8 cellular contexts compared by ENCODE assay signal in the genomic region with DNA sequence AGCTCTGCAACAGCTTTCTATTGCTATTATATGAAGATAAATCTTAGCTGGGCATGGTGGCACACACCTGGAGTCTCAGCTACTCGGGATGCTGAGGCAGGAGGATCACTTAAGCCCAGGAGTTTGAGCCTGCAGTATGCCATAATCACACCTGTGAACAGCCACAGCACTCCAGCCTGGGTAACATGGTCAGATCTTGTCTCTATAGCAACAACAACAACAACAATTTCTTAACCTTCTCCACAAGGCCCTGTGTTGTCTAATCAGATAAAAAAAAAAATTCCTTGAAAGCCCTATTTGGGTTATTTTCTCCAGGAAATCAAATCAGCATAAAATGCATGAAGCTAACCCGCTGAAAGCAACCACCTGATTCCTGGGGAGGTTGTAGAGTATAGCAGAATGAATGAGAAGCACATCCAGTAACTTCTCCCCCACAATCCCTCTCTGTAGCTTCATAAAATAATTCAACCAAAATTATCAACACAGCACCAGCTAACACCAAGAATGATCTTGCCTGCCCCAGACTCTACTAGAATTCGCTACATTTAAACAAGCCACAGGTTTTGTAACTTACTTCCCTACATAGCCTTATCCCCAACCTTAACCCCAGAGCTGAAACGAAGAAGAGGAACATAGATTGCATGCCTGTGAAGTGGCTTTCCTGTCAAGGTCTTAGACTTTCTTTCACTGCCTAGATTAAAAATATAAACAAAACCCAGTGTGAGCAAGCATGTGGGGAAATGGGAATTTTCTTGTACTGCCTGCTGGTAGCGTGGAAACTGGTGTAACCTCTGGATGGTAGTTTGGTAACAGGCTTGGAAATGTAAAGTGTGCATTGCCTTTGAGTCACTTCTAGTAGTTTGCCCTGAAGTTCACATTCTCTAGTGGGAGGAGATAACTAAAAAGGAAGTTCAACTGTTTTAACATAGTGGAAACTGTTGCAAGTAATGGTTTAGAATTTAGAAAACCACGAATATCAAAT. TPM values are rescaled to one million over a fixed set of nuclear protein-coding genes. Genes with fewer than 3 reads are reported as not detected.
DNase-seq lines count a peak whose midpoint lies in the region; ATAC-seq, FAIRE-seq and TF ChIP-seq lines count a peak whose summit lies in the region.

No MANE protein-coding gene starts in this region.

- peak overlapping the region; percentile 42 to 67 (median 55) for H3K27ac ChIP-seq in upper lobe of left lung

- peaks cover 2% of the 10 kb centered on the region for H3K36me3 Mint-ChIP-seq in central memory CD8-positive, alpha-beta T cell (ENCODE audit: insufficient read depth)

- no peak overlapping the region for H3K4me3 Mint-ChIP-seq in central memory CD8-positive, alpha-beta T cell

- peaks cover 7% of the 10 kb centered on the region for H3K4me1 Mint-ChIP-seq in central memory CD8-positive, alpha-beta T cell

- no peaks in the 10 kb centered on the region for H3K36me3 ChIP-seq in upper lobe of left lung

- no peaks in the 10 kb centered on the region for H3K27me3 ChIP-seq in upper lobe of left lung

- DNase-seq in EH (ENCODE audit: low read depth) (peak; percentile 27), KBM-7 (peak; percentile 87), upper lobe of left lung (no peak), HK-2 (ENCODE audit: unreplicated experiment) (no peak), RCC 7860 (ENCODE audit: low spot score) (no peak), HTR-8/SVneo (ENCODE audit: insufficient read length, low spot score) (no peak)
- no peak for DNase-seq in central memory CD8-positive, alpha-beta T cell (ENCODE audit: low spot score in 2 of 2)

- no peaks in the 10 kb centered on the region for H3K9me3 Mint-ChIP-seq in central memory CD8-positive, alpha-beta T cell

- H3K4me1 ChIP-seq in upper lobe of left lung, result peaks cover 0 to 3% (median 1%) of the 10 kb centered on the region in 4 donors

- no peak overlapping the region for H3K4me3 ChIP-seq in upper lobe of left lung

- FAIRE-seq in RCC 7860 (lab: Jason Lieb, UNC) (no peak), HTR-8/SVneo (lab: Jason Lieb, UNC) (no peak)

- no peaks in the 10 kb centered on the region for H3K9me3 ChIP-seq in upper lobe of left lung

- H3K27me3 Mint-ChIP-seq in central memory CD8-positive, alpha-beta T cell, result peaks cover 2% of the 10 kb centered on the region

- peak overlapping the region; percentile 7 for H3K27ac Mint-ChIP-seq in central memory CD8-positive, alpha-beta T cell (ENCODE audit: low read depth)

- no peak for TF ChIP-seq POLR2A in upper lobe of left lung (IDR thresholded peaks at IDR 0.05)

- peak; percentile 60 for ATAC-seq in GM21515 (IDR thresholded peaks at IDR 0.05; ENCODE audit: unreplicated experiment)
- ATAC-seq in central memory CD8-positive, alpha-beta T cell (replicated peaks; ENCODE audit: extremely low read depth, poor library complexity, severe bottlenecking), result no peak
- peak; percentile 72 to 80 for ATAC-seq in upper lobe of left lung (ENCODE audit: low FRiP score in 2 of 2)

- in situ Hi-C loops in KBM-7 (cut with MboI; ENCODE audit: low pct_unique_long_range_greater_than_20kb, low sequenced_read_pairs), result no loop called here

- TF ChIP-seq EP300 in upper lobe of left lung (IDR thresholded peaks at IDR 0.05), result no peak

- 63 to 66% methylated on average over 6 of the region's 6 CpGs for WGBS in upper lobe of left lung, 2 donors

- no peak for TF ChIP-seq CTCF in upper lobe of left lung (IDR thresholded peaks at IDR 0.05)

RNA-seq across cellular contexts. Expression of a gene that starts 6.0 kb away (rescaled TPM):
- 10 to 100 TPM; 11.1 to 31.7 (median 17.6) TPM for total RNA-seq in upper lobe of left lung

Comparison
In these comparisons a context has a peak if more than half of its experiments do, and no peak if none do; other contexts are left out.
1. DNase-seq: peak in EH (single experiment) and KBM-7 (single experiment); none in central memory CD8-positive, alpha-beta T cell (0 of 2), upper lobe of left lung (0 of 2), HK-2 (single experiment), RCC 7860 (single experiment) and HTR-8/SVneo (single experiment).